8 cellular contexts compared by ENCODE assay signal in genomic region chr16:74448990-74449389, GRCh38. TPM values are rescaled to one million over a fixed set of nuclear protein-coding genes. Genes with fewer than 3 reads are reported as not detected.
A peak's percentile ranks its signal among the peaks of the same experiment; 100 is the strongest.
DNase-seq lines count a peak whose midpoint lies in the region; ATAC-seq and TF ChIP-seq lines count a peak whose summit lies in the region.

No MANE protein-coding gene starts in this region.

- intact Hi-C loops in lower lobe of right lung (cut with DNase I) = no loop called here

- peak overlapping the region; percentile 67 for H3K27ac ChIP-seq in lower lobe of right lung
- peak overlapping the region; percentile 33 to 86 (median 80) for H3K27ac ChIP-seq in tibial nerve

- peak; percentile 55 to 88 for TF ChIP-seq EP300 in tibial nerve (IDR thresholded peaks at IDR 0.05)

- TF ChIP-seq CTCF in lower lobe of right lung (IDR thresholded peaks at IDR 0.05) = no peak
- TF ChIP-seq CTCF in tibial nerve (IDR thresholded peaks at IDR 0.05) = no peak

- TF ChIP-seq POLR2A in tibial nerve (IDR thresholded peaks at IDR 0.05) = no peak

- H3K4me1 ChIP-seq in lower lobe of right lung = peaks cover 30% of the 10 kb centered on the region
- H3K4me1 ChIP-seq in tibial nerve = peaks cover 0 to 31% (median 13%) of the 10 kb centered on the region in 4 donors

- ATAC-seq in central memory CD8-positive, alpha-beta T cell (replicated peaks; ENCODE audit: extremely low read depth, poor library complexity, severe bottlenecking) = no peak
- peak; percentile 83 to 85 for ATAC-seq in lower lobe of right lung

- peaks cover 54% of the 10 kb centered on the region for H3K36me3 Mint-ChIP-seq in central memory CD8-positive, alpha-beta T cell (ENCODE audit: insufficient read depth)

- H3K4me3 ChIP-seq in lower lobe of right lung = no peak overlapping the region
- no peak overlapping the region for H3K4me3 ChIP-seq in tibial nerve

- no peak overlapping the region for H3K4me3 Mint-ChIP-seq in central memory CD8-positive, alpha-beta T cell

- H3K4me1 Mint-ChIP-seq in central memory CD8-positive, alpha-beta T cell = no peaks in the 10 kb centered on the region

- no peaks in the 10 kb centered on the region for H3K9me3 Mint-ChIP-seq in central memory CD8-positive, alpha-beta T cell

- WGBS in tibial nerve, 2 donors = 53 to 56% methylated on average over 8 of the region's 8 CpGs

- H3K27ac Mint-ChIP-seq in central memory CD8-positive, alpha-beta T cell (ENCODE audit: low read depth) = peak overlapping the region; percentile 32

- no peaks in the 10 kb centered on the region for H3K27me3 Mint-ChIP-seq in central memory CD8-positive, alpha-beta T cell

- peaks cover 36% of the 10 kb centered on the region for H3K36me3 ChIP-seq in lower lobe of right lung
- peaks cover 0 to 39% (median 5%) of the 10 kb centered on the region in 3 donors for H3K36me3 ChIP-seq in tibial nerve

- DNase-seq in Kasumi-1 (lab: John Stamatoyannopoulos, UW) (peak; percentile 37 to 54), lower lobe of right lung (no peak), tibial nerve (ENCODE audit: low spot score in 2 of 2) (peak; percentile 35 to 78), NCI-H2081 treated with DMSO at 0.1 percent for 48 hours (lab: John Stamatoyannopoulos, UW) (no peak)
- DNase-seq in central memory CD8-positive, alpha-beta T cell (ENCODE audit: low spot score in 2 of 2) = no peak
- DNase-seq in stimulated activated CD4-positive, alpha-beta T cell treated with anti-CD3 and anti-CD28 coated beads, Interleukin-4, amount 100 ng/mL, for 24 hours = no peak
- DNase-seq in NK-92 treated with Interleukin-12 subunit alpha and Interleukin-12 subunit beta, amount 100 ng/mL, for 24 hours (lab: John Stamatoyannopoulos, UW) = no peak
- no peak for DNase-seq in activated effector memory CD4-positive, alpha-beta T cell treated with anti-CD3 and anti-CD28 coated beads, Interleukin-2, amount 50 U/mL, for 16 hours

- no peaks in the 10 kb centered on the region for H3K27me3 ChIP-seq in lower lobe of right lung (ENCODE audit: low read depth)
- H3K27me3 ChIP-seq in tibial nerve = no peaks in the 10 kb centered on the region

- H3K9me3 ChIP-seq in lower lobe of right lung (no peaks in the 10 kb centered on the region), tibial nerve (no peaks in the 10 kb centered on the region)

RNA-seq across cellular contexts. Expression of gene CLEC18B, which starts 27.7 kb away (rescaled TPM):
- total RNA-seq in lower lobe of right lung = 1.2 TPM
- total RNA-seq in tibial nerve = 10 to 100 TPM in 2 of 4 donors, 1 to 10 TPM in 2; 2.7 to 20.0 (median 9.0) TPM

Comparison
In these comparisons a context has a peak if more than half of its experiments do, and no peak if none do; other contexts are left out.
1. DNase-seq: peak in Kasumi-1 (2 of 2) and tibial nerve (2 of 2); none in central memory CD8-positive, alpha-beta T cell (0 of 2), lower lobe of right lung (single experiment), NCI-H2081 treated with DMSO at 0.1 percent for 48 hours (single experiment), stimulated activated CD4-positive, alpha-beta T cell treated with anti-CD3 and anti-CD28 coated beads, Interleukin-4, amount 100 ng/mL, for 24 hours (single experiment), NK-92 treated with Interleukin-12 subunit alpha and Interleukin-12 subunit beta, amount 100 ng/mL, for 24 hours (single experiment) and activated effector memory CD4-positive, alpha-beta T cell treated with anti-CD3 and anti-CD28 coated beads, Interleukin-2, amount 50 U/mL, for 16 hours (single experiment).